In genomic region chr2:239294571-239295054, GRCh38 we compare ENCODE assay signal across 1 cellular context.
TF ChIP-seq lines count a peak whose summit lies in the region.

No MANE protein-coding gene starts in this region.

TF ChIP-seq in K562, 482 proteins besides CTCF, POLR2A, EP300 and RAD21 (continued from another document and continues in another):
- TF ChIP-seq CHD7 (IDR thresholded peaks at IDR 0.05; ENCODE audit: low read depth, low read length) (no peak), LCOR (CRISPR knock-in tag; IDR thresholded peaks at IDR 0.05) (no peak), CTBP1 (IDR thresholded peaks at IDR 0.05; ENCODE audit: borderline replicate concordance) (peak; percentile 8; the same call in 1 of the 2 replicates), HNRNPK (IDR thresholded peaks at IDR 0.05; ENCODE audit: low read depth, low read length, poor library complexity, severe bottlenecking) (no peak), NFIC (IDR thresholded peaks at IDR 0.05) (no peak), NKRF (IDR thresholded peaks at IDR 0.05; ENCODE audit: borderline replicate concordance) (no peak), BRF2 (IDR thresholded peaks at IDR 0.05; ENCODE audit: borderline replicate concordance, insufficient read depth, insufficient read length) (no peak), XRCC5 (IDR thresholded peaks at IDR 0.05; ENCODE audit: low read depth, low read length) (no peak), ZNF696 (CRISPR knock-in tag; conservative IDR thresholded peaks at IDR 0.05) (no peak), E2F6 (IDR thresholded peaks at IDR 0.05; ENCODE audit: borderline replicate concordance in 1 of 2, extremely low read depth in 1 of 2, insufficient read depth in 1 of 2, insufficient read length in 1 of 2, low read depth in 1 of 2, low read length in 1 of 2, poor library complexity in 1 of 2, severe bottlenecking in 1 of 2) (no peak), ETS2 (tag; IDR thresholded peaks at IDR 0.05; ENCODE audit: borderline replicate concordance, poor library complexity, severe bottlenecking) (no peak), MTA1 (IDR thresholded peaks at IDR 0.05; ENCODE audit: borderline replicate concordance) (no peak), ARNT (IDR thresholded peaks at IDR 0.05) (no peak), ZNF75A (CRISPR knock-in tag; IDR thresholded peaks at IDR 0.05) (no peak), ZNF445 (CRISPR knock-in tag; IDR thresholded peaks at IDR 0.05; ENCODE audit: low read depth) (no peak), MED1 (CRISPR knock-in tag; IDR thresholded peaks at IDR 0.05; ENCODE audit: borderline replicate concordance) (no peak), ZNF143 (CRISPR knock-in tag; IDR thresholded peaks at IDR 0.05) (no peak), MTA2 (IDR thresholded peaks at IDR 0.05; ENCODE audit: low read depth) (no peak), MBD2 (IDR thresholded peaks at IDR 0.05; ENCODE audit: borderline replicate concordance, low read depth) (no peak), ZBTB1 (CRISPR knock-in tag; IDR thresholded peaks at IDR 0.05; ENCODE audit: borderline replicate concordance, low read depth) (no peak), THAP12 (CRISPR knock-in tag; IDR thresholded peaks at IDR 0.05) (no peak), ZNF699 (CRISPR knock-in tag; IDR thresholded peaks at IDR 0.05; ENCODE audit: insufficient replicate concordance) (no peak), ELK3 (CRISPR knock-in tag; IDR thresholded peaks at IDR 0.05) (no peak), ZFPM2 (CRISPR knock-in tag; IDR thresholded peaks at IDR 0.05) (no peak), ZNF398 (CRISPR knock-in tag; IDR thresholded peaks at IDR 0.05) (no peak), ETS1 (conservative IDR thresholded peaks at IDR 0.05; ENCODE audit: control insufficient read depth, low read depth, low read length) (no peak), SRSF3 (IDR thresholded peaks at IDR 0.05; ENCODE audit: insufficient read depth, low read length) (no peak), ZNF3 (CRISPR knock-in tag; IDR thresholded peaks at IDR 0.05) (no peak), FOXK1 (CRISPR knock-in tag; IDR thresholded peaks at IDR 0.05; ENCODE audit: borderline replicate concordance) (no peak), KHSRP (IDR thresholded peaks at IDR 0.05) (no peak), RUNX1 (IDR thresholded peaks at IDR 0.05; ENCODE audit: low read depth) (no peak), KLF10 (CRISPR knock-in tag; IDR thresholded peaks at IDR 0.05) (no peak), CREB3L1 (IDR thresholded peaks at IDR 0.05; ENCODE audit: borderline replicate concordance, low read depth) (no peak), FOXA1 (IDR thresholded peaks at IDR 0.05; ENCODE audit: borderline replicate concordance) (no peak), KDM1A (IDR thresholded peaks at IDR 0.05) (peak; percentile 89 to 97), NFE2 (IDR thresholded peaks at IDR 0.05; ENCODE audit: low read depth) (no peak)
